Comparison of ENCODE assay signal across 8 cellular contexts in the genomic region with DNA sequence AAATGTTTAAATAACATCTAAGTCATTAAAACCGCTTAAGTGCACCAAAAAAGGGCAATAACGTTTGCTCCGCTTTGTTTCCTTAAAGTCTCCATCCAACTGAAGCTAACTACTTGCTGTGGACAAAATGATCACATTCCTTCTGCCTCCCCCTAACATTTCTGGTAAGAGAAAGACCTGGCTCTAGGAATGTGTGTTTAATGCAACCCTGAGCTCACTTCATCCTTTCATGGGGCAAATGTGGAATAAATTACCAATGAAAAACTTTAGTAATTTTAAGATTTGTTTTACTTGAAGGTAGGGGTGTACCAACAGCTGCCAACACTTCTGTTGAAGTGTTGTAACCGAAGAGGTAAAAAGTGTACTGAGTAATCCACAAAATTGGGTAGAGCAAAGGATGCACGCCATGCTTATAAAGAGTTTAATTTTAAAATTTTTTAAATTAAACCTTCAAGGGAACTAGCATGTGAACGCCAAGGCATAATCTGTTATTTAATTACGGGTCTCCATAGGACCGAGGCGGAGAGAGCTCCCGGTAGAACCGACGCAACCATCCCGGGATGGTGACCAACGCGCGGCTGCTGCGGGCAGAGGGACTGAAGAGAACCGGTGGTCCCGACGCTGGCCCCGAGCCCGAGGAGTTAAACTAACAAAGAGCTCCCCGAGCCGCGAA. TPM values are rescaled to one million over a fixed set of nuclear protein-coding genes. Genes with fewer than 3 reads are reported as not detected.
A peak's percentile ranks its signal among the peaks of the same experiment; 100 is the strongest.
DNase-seq lines count a peak whose midpoint lies in the region; ATAC-seq lines count a peak whose summit lies in the region.

No MANE protein-coding gene starts in this region.

- peaks cover 71% of the 10 kb centered on the region for H4K20me1 ChIP-seq in BLaER1
- peaks cover 32% of the 10 kb centered on the region for H4K20me1 ChIP-seq in GM23248 (ENCODE audit: insufficient read depth)

- H3K4me2 ChIP-seq in BLaER1 (peak overlapping the region; percentile 86), GM23248 (ENCODE audit: unreplicated experiment) (peak overlapping the region; percentile 100)

- in situ Hi-C loops in GM23248 (cut with MboI) = loop anchor here (10.0 kb wide), 1 partner anchor 113 kb away; no protein-coding TSS in a partner anchor

- no peaks in the 10 kb centered on the region for H3K27me3 Mint-ChIP-seq in T-helper 17 cell

- DNase-seq in GM23248 = peak; percentile 56
- peak in 1 of 3 donors; percentile 16 for DNase-seq in T-helper 17 cell
- DNase-seq in fibroblast of peridontal ligament (ENCODE audit: extremely low read depth) = peak; percentile 45
- peak; percentile 84 for DNase-seq in posterior vena cava (ENCODE audit: low spot score)
- DNase-seq in UCSD-AML1 (lab: John Stamatoyannopoulos, UW; ENCODE audit: unreplicated experiment) = no peak
- DNase-seq in SHP77 (lab: John Stamatoyannopoulos, UW) = no peak

- WGBS in GM23248 (ENCODE audit: low coverage in 1 of 2, low lambda C conversion rate in 2 of 2, missing lambda C conversion rate in 2 of 2), 2 experiments = 1% methylated on average over 22 to 25 of the region's 25 CpGs

- intact Hi-C loops in posterior vena cava (cut with DNase I) = no loop called here

- H3K36me3 Mint-ChIP-seq in T-helper 17 cell (ENCODE audit: low read depth) = no peaks in the 10 kb centered on the region

- H3K27ac Mint-ChIP-seq in T-helper 17 cell = peak overlapping the region; percentile 98

- H3K27ac ChIP-seq in BLaER1 (peak overlapping the region; percentile 86), GM23248 (peak overlapping the region; percentile 82)

- H3F3A ChIP-seq in GM23248 (ENCODE audit: insufficient read depth) = peaks cover 26% of the 10 kb centered on the region; the same call in 1 of the 2 replicates

- H3K4me3 Mint-ChIP-seq in T-helper 17 cell = peak overlapping the region; percentile 96

- H3K36me3 ChIP-seq in BLaER1 (no peaks in the 10 kb centered on the region), GM23248 (ENCODE audit: low read depth) (no peaks in the 10 kb centered on the region)

- H3K4me3 ChIP-seq in BLaER1 (peak overlapping the region; percentile 95), GM23248 (peak overlapping the region; percentile 94)

- no peaks in the 10 kb centered on the region for H3K9me2 ChIP-seq in GM23248 (ENCODE audit: insufficient read depth)

- H3K27me3 ChIP-seq in BLaER1 = peaks cover 21% of the 10 kb centered on the region
- no peaks in the 10 kb centered on the region for H3K27me3 ChIP-seq in GM23248 (replicated peaks; ENCODE audit: insufficient read depth)

- H3K4me1 Mint-ChIP-seq in T-helper 17 cell = peaks cover 38% of the 10 kb centered on the region

- H3K9ac ChIP-seq in BLaER1 (peak overlapping the region; percentile 91), GM23248 (peak overlapping the region; percentile 93)

- ATAC-seq in T-helper 17 cell (no peak), HG03097 (IDR thresholded peaks at IDR 0.05; ENCODE audit: low FRiP score, unreplicated experiment) (no peak)

- H3K9me3 ChIP-seq in BLaER1 (no peaks in the 10 kb centered on the region), GM23248 (ENCODE audit: low read depth) (no peaks in the 10 kb centered on the region), T-helper 17 cell (ENCODE audit: control insufficient read depth, low read length, poor library complexity, severe bottlenecking) (no peaks in the 10 kb centered on the region)

- H3K4me1 ChIP-seq in BLaER1 (peaks cover 51% of the 10 kb centered on the region), GM23248 (ENCODE audit: insufficient read depth) (peaks cover 33% of the 10 kb centered on the region)

- peaks cover 58% of the 10 kb centered on the region for H3K79me2 ChIP-seq in GM23248 (ENCODE audit: insufficient read depth)

- peak overlapping the region; percentile 66 for H2AFZ ChIP-seq in GM23248

RNA-seq across cellular contexts. Expression of a gene that starts 1.1 kb away (rescaled TPM):
- total RNA-seq in GM23248 (2014; rRNA removed; shearing (Covaris generic)) = 34.9 and 42.6 TPM in 2 replicates
- polyA plus RNA-seq in GM23248 (2016; fragmentation: Nextera tagmentation; extraction: Ambion mirVana) = 31.3 and 32.6 TPM in 2 replicates
- 10 to 100 TPM; 81.5 to 91.5 TPM for total RNA-seq in T-helper 17 cell
- 10 to 100 TPM; 54.6 to 55.6 TPM for total RNA-seq in posterior vena cava

Comparison
In these comparisons a context has a peak if more than half of its experiments do, and no peak if none do; other contexts are left out.
1. DNase-seq: peak in GM23248 (single experiment), fibroblast of peridontal ligament (single experiment) and posterior vena cava (single experiment); none in UCSD-AML1 (single experiment) and SHP77 (0 of 2).